In the genomic region with DNA sequence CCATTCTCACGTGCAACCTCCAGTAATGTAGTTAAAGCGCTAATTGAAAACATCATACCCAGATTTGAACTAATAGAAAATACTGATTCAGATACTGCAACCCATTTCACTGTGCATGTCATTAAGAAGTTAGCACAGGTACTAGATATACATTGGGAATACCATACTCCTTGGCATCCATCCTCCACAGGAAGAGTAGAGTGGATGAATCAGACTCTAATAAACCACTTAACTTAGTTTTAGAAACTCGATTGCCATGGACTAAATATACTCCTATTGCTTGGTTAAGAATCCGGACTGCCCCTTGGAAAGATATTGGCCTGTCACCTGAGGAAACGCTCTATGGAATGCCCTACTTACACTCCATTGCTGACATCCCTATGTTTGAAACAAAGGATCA, we compare ENCODE assay signal across 41 cellular contexts. TPM values are rescaled to one million over a fixed set of nuclear protein-coding genes. Genes with fewer than 3 reads are reported as not detected.
"Had no signal": no experiment of that assay in that cellular context is flagged by ENCODE, and none has a peak within 500 bp of the region (broad histone marks: within the 10 kb centered on the region; RNA-seq: fewer than 3 reads in every experiment).

No MANE protein-coding gene starts in this region.

- H3K4me1 ChIP-seq: adrenal gland, ascending aorta, body of pancreas, breast epithelium had no signal

- H3K9me3 Mint-ChIP-seq: activated naive CD4-positive, alpha-beta T cell treated with anti-CD3 and anti-CD28 coated beads, Interleukin-2, amount 50 U/mL, for 24 hours; activated T-cell treated with anti-CD3 and anti-CD28 coated beads, Interleukin-2, amount 50 U/mL, for 4 hours; activated T-helper 17 cell treated with anti-CD3 and anti-CD28 coated beads, Interleukin-2, amount 50 U/mL, for 72 hours; central memory CD8-positive, alpha-beta T cell had no signal

- H3K36me3 ChIP-seq: adrenal gland, ascending aorta, brain microvascular endothelial cell, breast epithelium, cardiac muscle cell had no signal

- DNase-seq: activated effector memory CD4-positive, alpha-beta T cell treated with anti-CD3 and anti-CD28 coated beads, Interleukin-2, amount 50 U/mL, for 16 hours; activated effector memory CD4-positive, alpha-beta T cell treated with Interleukin-2 at 50 U/mL for 16 hours; activated gamma-delta T cell; activated gamma-delta T cell treated with Interleukin-2 at 50 U/mL for 16 hours; activated naive CD4-positive, alpha-beta T cell; activated naive CD4-positive, alpha-beta T cell treated with anti-CD3 and anti-CD28 coated beads for 36 hours; activated naive CD4-positive, alpha-beta T cell treated with anti-CD3 and anti-CD28 coated beads, Interleukin-2, amount 10 ng/mL, durations not matched to agents 7 days and 5 days; activated naive CD4-positive, alpha-beta T cell treated with anti-CD3 and anti-CD28 coated beads, Interleukin-2, amount 50 U/mL, for 16 hours; activated naive CD4-positive, alpha-beta T cell treated with Interleukin-2 at 50 U/mL for 16 hours; activated naive CD8-positive, alpha-beta T cell treated with anti-CD3 and anti-CD28 coated beads for 36 hours; activated naive CD8-positive, alpha-beta T cell treated with anti-CD3 and anti-CD28 coated beads, Interleukin-2, amount 10 ng/mL, durations not matched to agents 7 days and 5 days; activated naive CD8-positive, alpha-beta T cell treated with anti-CD3 and anti-CD28 coated beads, Interleukin-2, amount 50 U/mL, for 24 hours; activated T-cell treated with anti-CD3 and anti-CD28 coated beads, Interleukin-2, amount 50 U/mL, for 24 hours; activated T-cell treated with anti-CD3 and anti-CD28 coated beads, Interleukin-2, amount 50 U/mL, for 4 hours; activated T-cell treated with anti-CD3 and anti-CD28 coated beads, Interleukin-2, amount 50 U/mL, for 48 hours; activated T-cell treated with anti-CD3 and anti-CD28 coated beads, Interleukin-2, amount 50 U/mL, for 72 hours; adrenal gland; amniotic stem cell; amygdala; anterior cingulate cortex; aorta; body of pancreas; brain microvascular endothelial cell; caudate nucleus; central memory CD4-positive, alpha-beta T cell; cerebellar nuclear complex had no signal

- H3K9me3 ChIP-seq: adrenal gland, ascending aorta, body of pancreas, breast epithelium had no signal

- H3K4me3 ChIP-seq: adrenal gland, ascending aorta, body of pancreas, breast epithelium, cardiac muscle cell had no signal

- H3K27me3 Mint-ChIP-seq: activated naive CD4-positive, alpha-beta T cell treated with anti-CD3 and anti-CD28 coated beads, Interleukin-2, amount 50 U/mL, for 24 hours; activated naive CD8-positive, alpha-beta T cell; activated naive CD8-positive, alpha-beta T cell treated with anti-CD3 and anti-CD28 coated beads for 36 hours; activated naive CD8-positive, alpha-beta T cell treated with anti-CD3 and anti-CD28 coated beads, Interleukin-2, amount 10 ng/mL, durations not matched to agents 7 days and 5 days; activated T-cell treated with anti-CD3 and anti-CD28 coated beads, Interleukin-2, amount 50 U/mL, for 24 hours had no signal

- H3K27ac Mint-ChIP-seq: activated naive CD4-positive, alpha-beta T cell treated with anti-CD3 and anti-CD28 coated beads for 36 hours; activated naive CD4-positive, alpha-beta T cell treated with anti-CD3 and anti-CD28 coated beads, Interleukin-2, amount 10 ng/mL, durations not matched to agents 7 days and 5 days; activated naive CD4-positive, alpha-beta T cell treated with anti-CD3 and anti-CD28 coated beads, Interleukin-2, amount 50 U/mL, for 24 hours; activated naive CD4-positive, alpha-beta T cell treated with anti-CD3 and anti-CD28 coated beads, Interleukin-2, amount 50 U/mL, for 72 hours; activated naive CD8-positive, alpha-beta T cell; activated naive CD8-positive, alpha-beta T cell treated with anti-CD3 and anti-CD28 coated beads for 36 hours; activated naive CD8-positive, alpha-beta T cell treated with anti-CD3 and anti-CD28 coated beads, Interleukin-2, amount 10 ng/mL, durations not matched to agents 7 days and 5 days; activated naive CD8-positive, alpha-beta T cell treated with anti-CD3 and anti-CD28 coated beads, Interleukin-2, amount 50 U/mL, for 24 hours; activated T-cell treated with anti-CD3 and anti-CD28 coated beads, Interleukin-2, amount 50 U/mL, for 24 hours; activated T-cell treated with anti-CD3 and anti-CD28 coated beads, Interleukin-2, amount 50 U/mL, for 72 hours; activated T-helper 1 cell treated with anti-CD3 and anti-CD28 coated beads, Interleukin-12 subunit alpha, Interleukin-12 subunit beta, Interleukin-2, Interleukin-4 antibody, amounts not matched to agents 30 ng/mL and 10 ng/mL and 1 ng/mL, durations not matched to agents 14 hours and 24 hours and 36 hours; activated T-helper 17 cell treated with anti-CD3 and anti-CD28 coated beads, Interleukin-2, amount 50 U/mL, for 72 hours; activated T-helper 2 cell treated with anti-CD3 and anti-CD28 coated beads, Interferon-gamma antibody, Interleukin-2, Interleukin-4, amounts not matched to agents 10 μg/mL and 5 μg/mL and 100 μg/mL, durations not matched to agents 14 hours and 24 hours and 36 hours had no signal

- H3K4me1 Mint-ChIP-seq: activated T-helper 17 cell treated with anti-CD3 and anti-CD28 coated beads, Interleukin-2, amount 50 U/mL, for 72 hours; brain had no signal

- H3K4me3 Mint-ChIP-seq: activated naive CD4-positive, alpha-beta T cell treated with anti-CD3 and anti-CD28 coated beads for 36 hours; activated naive CD4-positive, alpha-beta T cell treated with anti-CD3 and anti-CD28 coated beads, Interleukin-2, amount 10 ng/mL, durations not matched to agents 7 days and 5 days; activated naive CD4-positive, alpha-beta T cell treated with anti-CD3 and anti-CD28 coated beads, Interleukin-2, amount 50 U/mL, for 24 hours; activated naive CD8-positive, alpha-beta T cell; activated naive CD8-positive, alpha-beta T cell treated with anti-CD3 and anti-CD28 coated beads for 36 hours; activated naive CD8-positive, alpha-beta T cell treated with anti-CD3 and anti-CD28 coated beads, Interleukin-2, amount 10 ng/mL, durations not matched to agents 7 days and 5 days; activated naive CD8-positive, alpha-beta T cell treated with anti-CD3 and anti-CD28 coated beads, Interleukin-2, amount 50 U/mL, for 24 hours; activated T-cell treated with anti-CD3 and anti-CD28 coated beads, Interleukin-2, amount 50 U/mL, for 24 hours; activated T-cell treated with anti-CD3 and anti-CD28 coated beads, Interleukin-2, amount 50 U/mL, for 4 hours; activated T-cell treated with anti-CD3 and anti-CD28 coated beads, Interleukin-2, amount 50 U/mL, for 72 hours; activated T-helper 1 cell treated with anti-CD3 and anti-CD28 coated beads, Interleukin-12 subunit alpha, Interleukin-12 subunit beta, Interleukin-2, Interleukin-4 antibody, amounts not matched to agents 30 ng/mL and 10 ng/mL and 1 ng/mL, durations not matched to agents 14 hours and 24 hours and 36 hours; activated T-helper 17 cell treated with anti-CD3 and anti-CD28 coated beads, Interleukin-2, amount 50 U/mL, for 72 hours; brain; central memory CD8-positive, alpha-beta T cell had no signal

- ATAC-seq: activated naive CD4-positive, alpha-beta T cell treated with anti-CD3 and anti-CD28 coated beads, Interleukin-2, amount 50 U/mL, for 72 hours; activated naive CD8-positive, alpha-beta T cell treated with anti-CD3 and anti-CD28 coated beads, Interleukin-2, amount 50 U/mL, for 24 hours; activated T-cell treated with anti-CD3 and anti-CD28 coated beads, Interleukin-2, amount 50 U/mL, for 4 hours; activated T-cell treated with anti-CD3 and anti-CD28 coated beads, Interleukin-2, amount 50 U/mL, for 72 hours; activated T-helper 17 cell treated with anti-CD3 and anti-CD28 coated beads, Interleukin-2, amount 50 U/mL, for 72 hours; body of pancreas had no signal

- H3K36me3 Mint-ChIP-seq: activated naive CD4-positive, alpha-beta T cell treated with anti-CD3 and anti-CD28 coated beads, Interleukin-2, amount 10 ng/mL, durations not matched to agents 7 days and 5 days; activated naive CD4-positive, alpha-beta T cell treated with anti-CD3 and anti-CD28 coated beads, Interleukin-2, amount 50 U/mL, for 24 hours; activated naive CD8-positive, alpha-beta T cell; brain had no signal

- H3K27me3 ChIP-seq: adrenal gland, ascending aorta, body of pancreas, brain microvascular endothelial cell, breast epithelium, cardiac muscle cell had no signal

- H3K27ac ChIP-seq: adrenal gland, ascending aorta, body of pancreas, brain microvascular endothelial cell, breast epithelium, cardiac muscle cell had no signal

- FAIRE-seq: astrocyte had no signal

RNA-seq across cellular contexts. Expression of a gene that starts 9.5 kb away (rescaled TPM):
- total RNA-seq: activated naive CD4-positive, alpha-beta T cell treated with anti-CD3 and anti-CD28 coated beads for 36 hours; activated naive CD4-positive, alpha-beta T cell treated with anti-CD3 and anti-CD28 coated beads, Interleukin-2, amount 50 U/mL, for 72 hours; activated naive CD8-positive, alpha-beta T cell treated with anti-CD3 and anti-CD28 coated beads for 36 hours; activated naive CD8-positive, alpha-beta T cell treated with anti-CD3 and anti-CD28 coated beads, Interleukin-2, amount 10 ng/mL, durations not matched to agents 7 days and 5 days; activated T-cell treated with anti-CD3 and anti-CD28 coated beads, Interleukin-2, amount 50 U/mL, for 4 hours; activated T-cell treated with anti-CD3 and anti-CD28 coated beads, Interleukin-2, amount 50 U/mL, for 72 hours; activated T-helper 1 cell treated with anti-CD3 and anti-CD28 coated beads, Interleukin-12 subunit alpha, Interleukin-12 subunit beta, Interleukin-2, Interleukin-4 antibody, amounts not matched to agents 30 ng/mL and 10 ng/mL and 1 ng/mL, durations not matched to agents 14 hours and 24 hours and 36 hours; activated T-helper 17 cell treated with anti-CD3 and anti-CD28 coated beads, Interleukin-2, amount 50 U/mL, for 72 hours; activated T-helper 2 cell treated with anti-CD3 and anti-CD28 coated beads, Interferon-gamma antibody, Interleukin-2, Interleukin-4, amounts not matched to agents 10 μg/mL and 5 μg/mL and 100 μg/mL, durations not matched to agents 14 hours and 24 hours and 36 hours; ascending aorta; astrocyte; cardiac septum; cerebellum; chondrocyte had no signal
- polyA plus RNA-seq: aorta had no signal

RNA-seq across cellular contexts. Expression of a gene that starts 31.0 kb away (rescaled TPM):
- total RNA-seq: activated naive CD4-positive, alpha-beta T cell treated with anti-CD3 and anti-CD28 coated beads for 36 hours; activated naive CD4-positive, alpha-beta T cell treated with anti-CD3 and anti-CD28 coated beads, Interleukin-2, amount 50 U/mL, for 72 hours; activated naive CD8-positive, alpha-beta T cell treated with anti-CD3 and anti-CD28 coated beads for 36 hours; activated naive CD8-positive, alpha-beta T cell treated with anti-CD3 and anti-CD28 coated beads, Interleukin-2, amount 10 ng/mL, durations not matched to agents 7 days and 5 days; activated T-cell treated with anti-CD3 and anti-CD28 coated beads, Interleukin-2, amount 50 U/mL, for 72 hours; activated T-helper 1 cell treated with anti-CD3 and anti-CD28 coated beads, Interleukin-12 subunit alpha, Interleukin-12 subunit beta, Interleukin-2, Interleukin-4 antibody, amounts not matched to agents 30 ng/mL and 10 ng/mL and 1 ng/mL, durations not matched to agents 14 hours and 24 hours and 36 hours; activated T-helper 17 cell treated with anti-CD3 and anti-CD28 coated beads, Interleukin-2, amount 50 U/mL, for 72 hours; activated T-helper 2 cell treated with anti-CD3 and anti-CD28 coated beads, Interferon-gamma antibody, Interleukin-2, Interleukin-4, amounts not matched to agents 10 μg/mL and 5 μg/mL and 100 μg/mL, durations not matched to agents 14 hours and 24 hours and 36 hours; ascending aorta; cardiac septum; chondrocyte had no signal
